Comparison of ENCODE assay signal across 34 cellular contexts in genomic region chr7:155538293-155538692, GRCh38. TPM values are rescaled to one million over a fixed set of nuclear protein-coding genes. Genes with fewer than 3 reads are reported as not detected.
"Had no signal": no experiment of that assay in that cellular context is flagged by ENCODE, and none has a peak within 500 bp of the region (broad histone marks: within the 10 kb centered on the region; RNA-seq: fewer than 3 reads in every experiment).

No MANE protein-coding gene starts in this region.

- DNase-seq: activated B cell treated with CpG ODN at 0.5 μM for 24 hours; activated CD4-positive, alpha-beta memory T cell treated with anti-CD3 and anti-CD28 coated beads for 36 hours; activated CD4-positive, alpha-beta T cell treated with anti-CD3 and anti-CD28 coated beads for 4 hours; activated CD4-positive, alpha-beta T cell treated with anti-CD3 and anti-CD28 coated beads, Interleukin-2, amount 50 U/mL, for 1 hour; activated CD4-positive, CD25-positive, alpha-beta regulatory T cell treated with anti-CD3 and anti-CD28 coated beads, Interleukin-2, amount 50 U/mL, for 72 hours; activated CD8-positive, alpha-beta memory T cell treated with anti-CD3 and anti-CD28 coated beads, Interleukin-2, amount 50 U/mL, for 4 hours; activated gamma-delta T cell treated with Interleukin-2 at 50 U/mL for 16 hours; activated naive CD4-positive, alpha-beta T cell treated with anti-CD3 and anti-CD28 coated beads for 36 hours; activated T-cell treated with anti-CD3 and anti-CD28 coated beads for 4 hours; activated T-cell treated with anti-CD3 and anti-CD28 coated beads, Interleukin-2, amount 50 U/mL, for 4 hours; adrenal gland; body of pancreas; Karpas-422; MG63; NCI-H1048; NCI-H1436 treated with DMSO at 0.1 percent for 48 hours; NCI-H1694 treated with DMSO at 0.1 percent for 48 hours; NCI-H2029; NCI-H345; NCI-H524 treated with DMSO at 0.1 percent for 48 hours; PC-3; Peyer's patch; RPMI8226; SHP77 treated with DMSO at 0.1 percent for 48 hours; SK-N-SH had no signal

- H3K27ac ChIP-seq: adrenal gland, body of pancreas, breast epithelium, Peyer's patch, SJSA1 had no signal

- H3K9ac ChIP-seq: SK-N-SH had no signal

- H3K9me3 ChIP-seq: adrenal gland, body of pancreas, breast epithelium, MG63, Peyer's patch, SJSA1, SK-N-SH had no signal

- H3K4me2 ChIP-seq: SK-N-SH had no signal

- H3K27me3 ChIP-seq: body of pancreas, MG63 had no signal

- H3K9me3 Mint-ChIP-seq: activated B cell treated with CpG ODN at 0.5 μM for 24 hours; activated CD4-positive, alpha-beta memory T cell treated with anti-CD3 and anti-CD28 coated beads for 36 hours; activated naive CD4-positive, alpha-beta T cell treated with anti-CD3 and anti-CD28 coated beads for 36 hours; activated naive CD4-positive, alpha-beta T cell treated with anti-CD3 and anti-CD28 coated beads, Interleukin-2, amount 50 U/mL, for 72 hours; activated T-cell treated with anti-CD3 and anti-CD28 coated beads, Interleukin-2, amount 50 U/mL, for 4 hours; activated T-helper 1 cell treated with anti-CD3 and anti-CD28 coated beads, Interleukin-12 subunit alpha, Interleukin-12 subunit beta, Interleukin-2, Interleukin-4 antibody, amounts not matched to agents 30 ng/mL and 10 ng/mL and 1 ng/mL, durations not matched to agents 14 hours and 24 hours and 36 hours; T-helper 1 cell treated with Interleukin-12 subunit alpha and Interleukin-12 subunit beta and Interleukin-4 antibody, amounts not matched to agents 30 μg/mL and 1 μg/mL, for 36 hours; T-helper 2 cell treated with Interferon-gamma antibody and Interleukin-4, amounts not matched to agents 5 μg/mL and 100 μg/mL, for 36 hours had no signal

- H3K4me3 Mint-ChIP-seq: activated B cell treated with CpG ODN at 0.5 μM for 24 hours; activated CD4-positive, alpha-beta memory T cell treated with anti-CD3 and anti-CD28 coated beads for 36 hours; activated naive CD4-positive, alpha-beta T cell treated with anti-CD3 and anti-CD28 coated beads for 36 hours; activated T-cell treated with anti-CD3 and anti-CD28 coated beads, Interleukin-2, amount 50 U/mL, for 4 hours; activated T-helper 1 cell treated with anti-CD3 and anti-CD28 coated beads, Interleukin-12 subunit alpha, Interleukin-12 subunit beta, Interleukin-2, Interleukin-4 antibody, amounts not matched to agents 30 ng/mL and 10 ng/mL and 1 ng/mL, durations not matched to agents 14 hours and 24 hours and 36 hours; T-helper 1 cell treated with Interleukin-12 subunit alpha and Interleukin-12 subunit beta and Interleukin-4 antibody, amounts not matched to agents 30 μg/mL and 1 μg/mL, for 36 hours; T-helper 2 cell treated with Interferon-gamma antibody and Interleukin-4, amounts not matched to agents 5 μg/mL and 100 μg/mL, for 36 hours had no signal

- H3K4me3 ChIP-seq: adrenal gland, body of pancreas, breast epithelium, MG63, Peyer's patch, SJSA1 had no signal

- H3K36me3 ChIP-seq: adrenal gland, breast epithelium, MG63, Peyer's patch, SJSA1 had no signal

- ATAC-seq: activated naive CD4-positive, alpha-beta T cell treated with anti-CD3 and anti-CD28 coated beads, Interleukin-2, amount 50 U/mL, for 72 hours; activated T-cell treated with anti-CD3 and anti-CD28 coated beads, Interleukin-2, amount 50 U/mL, for 4 hours; body of pancreas; PC-3 had no signal

- H3K27ac Mint-ChIP-seq: activated B cell treated with CpG ODN at 0.5 μM for 24 hours; activated CD4-positive, alpha-beta memory T cell treated with anti-CD3 and anti-CD28 coated beads for 36 hours; activated naive CD4-positive, alpha-beta T cell treated with anti-CD3 and anti-CD28 coated beads for 36 hours; activated naive CD4-positive, alpha-beta T cell treated with anti-CD3 and anti-CD28 coated beads, Interleukin-2, amount 50 U/mL, for 72 hours; activated T-helper 1 cell treated with anti-CD3 and anti-CD28 coated beads, Interleukin-12 subunit alpha, Interleukin-12 subunit beta, Interleukin-2, Interleukin-4 antibody, amounts not matched to agents 30 ng/mL and 10 ng/mL and 1 ng/mL, durations not matched to agents 14 hours and 24 hours and 36 hours; T-helper 1 cell treated with Interleukin-12 subunit alpha and Interleukin-12 subunit beta and Interleukin-4 antibody, amounts not matched to agents 30 μg/mL and 1 μg/mL, for 36 hours; T-helper 2 cell treated with Interferon-gamma antibody and Interleukin-4, amounts not matched to agents 5 μg/mL and 100 μg/mL, for 36 hours had no signal

- H3K36me3 Mint-ChIP-seq: activated CD4-positive, alpha-beta memory T cell treated with anti-CD3 and anti-CD28 coated beads for 36 hours had no signal

- H3K4me1 ChIP-seq: SJSA1 had no signal

RNA-seq across cellular contexts. Expression of gene CNPY1, which starts 8.1 kb away (rescaled TPM):
- total RNA-seq: activated B cell treated with CpG ODN at 0.5 μM for 24 hours; activated CD4-positive, alpha-beta memory T cell treated with anti-CD3 and anti-CD28 coated beads for 36 hours; activated naive CD4-positive, alpha-beta T cell treated with anti-CD3 and anti-CD28 coated beads for 36 hours; activated naive CD4-positive, alpha-beta T cell treated with anti-CD3 and anti-CD28 coated beads, Interleukin-2, amount 50 U/mL, for 72 hours; activated T-cell treated with anti-CD3 and anti-CD28 coated beads, Interleukin-2, amount 50 U/mL, for 4 hours; activated T-helper 1 cell treated with anti-CD3 and anti-CD28 coated beads, Interleukin-12 subunit alpha, Interleukin-12 subunit beta, Interleukin-2, Interleukin-4 antibody, amounts not matched to agents 30 ng/mL and 10 ng/mL and 1 ng/mL, durations not matched to agents 14 hours and 24 hours and 36 hours; adrenal gland; astrocyte; body of pancreas; cardiac septum; NCI-H460; PC-3; SJSA1 had no signal
- polyA plus RNA-seq: adrenal gland, SK-N-SH had no signal
